ENCODE assay signal across 11 cellular contexts in genomic region chr2:239368906-239369584, GRCh38. TPM values are rescaled to one million over a fixed set of nuclear protein-coding genes. Genes with fewer than 3 reads are reported as not detected.
DNase-seq lines count a peak whose midpoint lies in the region; ATAC-seq and TF ChIP-seq lines count a peak whose summit lies in the region.
"Had no signal": no experiment of that assay in that cellular context is flagged by ENCODE, and none has a peak within 500 bp of the region (broad histone marks: within the 10 kb centered on the region; RNA-seq: fewer than 3 reads in every experiment).

No MANE protein-coding gene starts in this region.

- no peak overlapping the region for H2AFZ ChIP-seq in Karpas-422 (ENCODE audit: low read length)

- ATAC-seq in omental fat pad (ENCODE audit: low FRiP score) (no peak), HG02623 (IDR thresholded peaks at IDR 0.05; ENCODE audit: unreplicated experiment) (no peak)

- H3K36me3 ChIP-seq in BLaER1 treated with 17β-estradiol and CSF1 and Interleukin-3, amounts not matched to agents 10 nM and 100 nM, result peaks cover 0 to 7% (median 0%) of the 10 kb centered on the region in 11 experiments; a peak in 4 of 22 replicates
- no peaks in the 10 kb centered on the region for H3K36me3 ChIP-seq in Karpas-422 (ENCODE audit: insufficient read depth, low read length)

- DNase-seq in GM12865 (ENCODE audit: low read depth), result peak; percentile 35
- no peak for DNase-seq in Karpas-422
- DNase-seq in left kidney (ENCODE audit: low read depth, low spot score), result peak; percentile 58
- no peak for DNase-seq in omental fat pad (ENCODE audit: low spot score)
- no peak for DNase-seq in ureter (ENCODE audit: low spot score)
- no peak for DNase-seq in iPS-NIHi11 (ENCODE audit: low spot score)
- DNase-seq: Calu3; NK-92 treated with Interleukin-12 subunit alpha and Interleukin-12 subunit beta, amount 100 ng/mL, for 24 hours; retina had no signal

- no peaks in the 10 kb centered on the region for H3K9me3 ChIP-seq in BLaER1 treated with 17β-estradiol and CSF1 and Interleukin-3, amounts not matched to agents 10 nM and 100 nM (replicated peaks in 1 of 11)
- no peaks in the 10 kb centered on the region for H3K9me3 ChIP-seq in Karpas-422 (ENCODE audit: low read length)

- H3K27ac ChIP-seq in BLaER1 treated with 17β-estradiol and CSF1 and Interleukin-3, amounts not matched to agents 10 nM and 100 nM, result peak overlapping the region; percentile 55 to 83 (median 77); a peak in 21 of 22 replicates
- no peak overlapping the region for H3K27ac ChIP-seq in Karpas-422 (ENCODE audit: low read length)

- peak overlapping the region; percentile 86 to 99 (median 97) for H3K4me2 ChIP-seq in BLaER1 treated with 17β-estradiol and CSF1 and Interleukin-3, amounts not matched to agents 10 nM and 100 nM
- H3K4me2 ChIP-seq in Karpas-422 (ENCODE audit: low read depth, low read length, poor library complexity, severe bottlenecking), result peak overlapping the region; percentile 40

- peaks cover 16 to 83% (median 35%) of the 10 kb centered on the region in 11 experiments; a peak in 16 of 22 replicates for H4K20me1 ChIP-seq in BLaER1 treated with 17β-estradiol and CSF1 and Interleukin-3, amounts not matched to agents 10 nM and 100 nM
- peaks cover 54% of the 10 kb centered on the region for H4K20me1 ChIP-seq in Karpas-422 (ENCODE audit: insufficient read depth, low read depth, low read length)

- peaks cover 55 to 99% (median 91%) of the 10 kb centered on the region in 10 experiments for H3K4me1 ChIP-seq in BLaER1 treated with 17β-estradiol and CSF1 and Interleukin-3, amounts not matched to agents 10 nM and 100 nM
- peaks cover 16% of the 10 kb centered on the region for H3K4me1 ChIP-seq in Karpas-422 (ENCODE audit: low read length)

- no peaks in the 10 kb centered on the region for H3K27me3 ChIP-seq in BLaER1 treated with 17β-estradiol and CSF1 and Interleukin-3, amounts not matched to agents 10 nM and 100 nM
- no peaks in the 10 kb centered on the region for H3K27me3 ChIP-seq in Karpas-422 (ENCODE audit: low read length)

- TF ChIP-seq CTCF in GM12865 (IDR thresholded peaks at IDR 0.05; ENCODE audit: insufficient read depth, low read depth, low read length, missing control alignments), result no peak
- TF ChIP-seq CTCF in omental fat pad (IDR thresholded peaks at IDR 0.05), result no peak

- H3K4me3 ChIP-seq in BLaER1 treated with 17β-estradiol and CSF1 and Interleukin-3, amounts not matched to agents 10 nM and 100 nM, result peak overlapping the region; percentile 38 to 67 (median 54); a peak in 19 of 20 replicates
- H3K4me3 ChIP-seq in GM12865 (ENCODE audit: low read depth, low read length) (peak overlapping the region; percentile 44; the same call in 1 of the 2 replicates), Karpas-422 (ENCODE audit: low read length) (no peak overlapping the region)

- H3K9me2 ChIP-seq in Karpas-422 (replicated peaks; ENCODE audit: insufficient read depth, low read length), result no peaks in the 10 kb centered on the region

- no peaks in the 10 kb centered on the region for H3K79me2 ChIP-seq in Karpas-422 (ENCODE audit: low read length)

- peak overlapping the region; percentile 64 to 76 (median 72); a peak in 21 of 22 replicates for H3K9ac ChIP-seq in BLaER1 treated with 17β-estradiol and CSF1 and Interleukin-3, amounts not matched to agents 10 nM and 100 nM
- H3K9ac ChIP-seq in Karpas-422 (ENCODE audit: low read length), result no peak overlapping the region

RNA-seq across cellular contexts. Expression of gene HDAC4, which starts 31.8 kb away (rescaled TPM):
- total RNA-seq in Karpas-422 (2014; rRNA removed; shearing (Covaris generic); ENCODE audit: low replicate concordance), result 8.5 and 16.5 TPM in 2 replicates
- 100 to 1,000 TPM in 1 of 4 donors, 10 to 100 TPM in 3; 30.2 to 103 (median 51.7) TPM for total RNA-seq in omental fat pad
- 86.9 TPM for total RNA-seq in ureter

Comparison
In these comparisons a context has a peak if more than half of its experiments do, and no peak if none do; other contexts are left out.
1. DNase-seq: peak in GM12865 (single experiment) and left kidney (single experiment); none in Karpas-422 (single experiment), omental fat pad (single experiment), ureter (single experiment) and iPS-NIHi11 (single experiment).